In the genomic region with DNA sequence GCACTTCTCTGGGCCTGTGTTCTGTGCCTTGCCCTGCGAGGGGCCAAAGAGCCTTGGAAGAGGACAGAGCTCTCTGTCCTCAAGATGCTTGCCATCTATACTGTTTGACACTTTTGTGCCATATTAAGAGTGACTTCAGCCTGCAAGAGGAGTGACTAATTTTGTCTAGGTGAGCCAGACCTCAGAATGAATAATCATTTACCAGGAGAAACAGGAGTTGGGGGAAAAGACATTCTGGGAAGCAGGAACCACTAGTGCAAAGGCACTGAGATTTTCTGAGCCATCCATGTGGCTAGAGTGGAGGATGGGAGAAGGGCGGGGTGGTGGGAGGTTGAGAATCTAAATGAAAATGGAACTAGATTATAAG, we compare ENCODE assay signal across 1 cellular context.
A peak's percentile ranks its signal among the peaks of the same experiment; 100 is the strongest.
TF ChIP-seq lines count a peak whose summit lies in the region.

No MANE protein-coding gene starts in this region.

TF ChIP-seq in H1, 55 proteins besides CTCF, POLR2A, EP300 and RAD21:
- TF ChIP-seq SIX5 (IDR thresholded peaks at IDR 0.05; ENCODE audit: low read depth, low read length) (no peak), HDAC2 (IDR thresholded peaks at IDR 0.05; ENCODE audit: borderline replicate concordance in 1 of 2, low read depth in 2 of 2, low read length in 2 of 2) (no peak), CTBP2 (IDR thresholded peaks at IDR 0.05; ENCODE audit: borderline replicate concordance, insufficient read depth, insufficient read length, low read length) (no peak), ASH2L (IDR thresholded peaks at IDR 0.05; ENCODE audit: low read length) (peak; percentile 5), RNF2 (IDR thresholded peaks at IDR 0.05; ENCODE audit: borderline replicate concordance, low read depth, low read length, missing control alignments, poor library complexity, severe bottlenecking) (no peak)
